17 cellular contexts compared by ENCODE assay signal in the genomic region with DNA sequence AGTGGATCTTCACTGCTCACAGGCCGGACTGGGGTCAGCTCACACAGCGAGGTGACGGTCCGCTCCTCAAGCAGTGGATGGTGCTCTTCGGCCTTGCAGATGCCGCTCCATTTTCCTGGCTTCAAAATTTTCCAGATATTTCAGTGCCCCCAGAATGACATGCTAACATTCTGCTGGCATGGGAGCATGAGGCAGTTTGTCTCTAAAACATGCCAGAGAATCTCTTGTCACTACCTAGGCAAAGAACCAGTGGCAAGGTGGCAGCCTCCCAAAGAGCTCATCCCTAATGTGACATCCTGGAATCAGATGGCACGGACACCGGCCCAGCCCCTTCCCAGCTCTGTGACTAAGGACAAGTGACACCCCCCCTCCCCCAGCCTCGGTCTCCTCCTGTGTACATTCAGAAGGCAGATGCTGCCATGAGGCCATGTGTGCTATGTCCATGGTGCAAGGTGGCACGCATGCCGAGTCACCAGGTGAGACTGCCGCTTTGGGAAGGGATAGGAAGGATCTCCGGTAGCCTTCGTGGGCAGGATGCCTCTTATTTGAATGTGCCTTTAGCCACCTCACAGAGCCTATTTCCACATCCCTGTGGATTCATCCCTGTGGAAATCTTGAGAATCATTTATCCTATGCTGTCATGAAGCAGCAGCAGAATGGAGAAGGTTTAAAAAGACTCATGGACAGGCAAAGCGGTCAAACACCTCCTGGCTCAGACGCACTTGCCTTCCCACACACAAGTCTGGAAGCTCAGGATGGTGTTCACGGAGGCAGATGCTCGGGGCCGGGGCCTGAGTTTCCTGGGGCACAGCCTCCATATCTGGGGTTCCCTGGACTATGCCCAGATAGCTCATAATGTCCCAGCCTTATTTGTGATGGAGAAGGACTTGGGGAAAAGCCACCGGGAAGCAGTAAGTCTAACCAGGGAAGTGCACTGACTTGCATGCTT. TPM values are rescaled to one million over a fixed set of nuclear protein-coding genes. Genes with fewer than 3 reads are reported as not detected.
DNase-seq lines count a peak whose midpoint lies in the region; ATAC-seq, FAIRE-seq and TF ChIP-seq lines count a peak whose summit lies in the region.
"Had no signal": no experiment of that assay in that cellular context is flagged by ENCODE, and none has a peak within 500 bp of the region (broad histone marks: within the 10 kb centered on the region; RNA-seq: fewer than 3 reads in every experiment).

No MANE protein-coding gene starts in this region.

- no peak for DNase-seq in HepG2 (ENCODE audit: low spot score)
- no peak for DNase-seq in fibroblast of villous mesenchyme (ENCODE audit: low read depth)
- no peak for DNase-seq in osteoblast (ENCODE audit: insufficient read length, low spot score, missing footprints)
- DNase-seq in HK-2 (ENCODE audit: unreplicated experiment) = no peak
- DNase-seq in omental fat pad (ENCODE audit: low spot score) = no peak
- no peak for DNase-seq in effector memory CD8-positive, alpha-beta T cell
- DNase-seq in epidermal melanocyte (ENCODE audit: insufficient read length, low spot score) = no peak
- DNase-seq: activated naive CD4-positive, alpha-beta T cell treated with anti-CD3 and anti-CD28 coated beads for 36 hours; foreskin melanocyte; natural killer cell; NCI-H2171 treated with DMSO at 0.1 percent for 48 hours; substantia nigra had no signal

- H3K36me3 Mint-ChIP-seq in effector memory CD8-positive, alpha-beta T cell (ENCODE audit: insufficient read depth) = no peaks in the 10 kb centered on the region
- H3K36me3 Mint-ChIP-seq: natural killer cell had no signal

- POLR2A ChIA-PET in HepG2 (lab: Yijun Ruan, JAX) = no interaction called here

- no peak for TF ChIP-seq CTCF in liver (IDR thresholded peaks at IDR 0.05; ENCODE audit: low read depth, low read length, missing input control)
- no peak for TF ChIP-seq CTCF in HepG2 (CRISPR knock-in tag; IDR thresholded peaks at IDR 0.05)
- no peak for TF ChIP-seq CTCF in fibroblast of villous mesenchyme (IDR thresholded peaks at IDR 0.05; ENCODE audit: insufficient read depth, low read depth, low read length)
- TF ChIP-seq CTCF in osteoblast (IDR thresholded peaks at IDR 0.05; ENCODE audit: extremely low read depth, low read depth, low read length) = no peak
- no peak for TF ChIP-seq CTCF in omental fat pad (IDR thresholded peaks at IDR 0.05)

- TF ChIP-seq EP300 in HepG2 (IDR thresholded peaks at IDR 0.05; ENCODE audit: low read depth in 2 of 2, low read length in 2 of 2) = no peak
- no peak for TF ChIP-seq EP300 in HepG2 (CRISPR knock-in tag; IDR thresholded peaks at IDR 0.05; ENCODE audit: borderline replicate concordance)

- in situ Hi-C loops in HepG2 (cut with HindIII; ENCODE audit: extremely low pct_ligation_motif_present, low pct_unique_long_range_greater_than_20kb) = no loop called here

- intact Hi-C loops in HepG2 (cut with micrococcal nuclease; ENCODE audit: unreplicated experiment) = no loop called here

- H3K27me3 Mint-ChIP-seq in effector memory CD8-positive, alpha-beta T cell = peaks cover 43 to 56% of the 10 kb centered on the region in 2 donors

- H3K4me1 ChIP-seq in liver (ENCODE audit: control insufficient read depth in 4 of 4, insufficient read depth in 4 of 4, low read length in 3 of 4) = peaks cover 0 to 29% (median 22%) of the 10 kb centered on the region in 4 donors
- H3K4me1 ChIP-seq in HepG2 (ENCODE audit: insufficient read depth, low read length) = peaks cover 11% of the 10 kb centered on the region; the same call in 1 of the 2 replicates
- peaks cover 44% of the 10 kb centered on the region for H3K4me1 ChIP-seq in osteoblast (ENCODE audit: insufficient read depth, low read length)

- H3K4me2 ChIP-seq in HepG2 (ENCODE audit: low read depth, low read length) = no peak overlapping the region
- peak overlapping the region; percentile 98 for H3K4me2 ChIP-seq in osteoblast (ENCODE audit: insufficient read depth, low read length)

- no peaks in the 10 kb centered on the region for H3K9me3 ChIP-seq in liver (ENCODE audit: control insufficient read depth in 4 of 4, low read length in 3 of 4)
- no peaks in the 10 kb centered on the region for H3K9me3 ChIP-seq in HepG2 (ENCODE audit: low read length)
- H3K9me3 ChIP-seq in osteoblast (ENCODE audit: low read depth, low read length) = no peaks in the 10 kb centered on the region

- H3K9ac ChIP-seq in liver (ENCODE audit: low read depth in 1 of 2, low read length in 2 of 2) (no peak overlapping the region), HepG2 (ENCODE audit: insufficient read depth, low read depth, low read length) (no peak overlapping the region)

- no TSS peak for BruUV-seq in HepG2 (replicated peaks; lab: Mats Ljungman, UMichigan)

- H3K27me3 ChIP-seq in liver (ENCODE audit: control insufficient read depth in 4 of 4, insufficient read depth in 4 of 4, low read length in 3 of 4) (peaks cover 0 to 5% (median 2%) of the 10 kb centered on the region in 4 donors), HepG2 (ENCODE audit: control insufficient read depth in 1 of 2, insufficient read depth in 2 of 2, low read length in 2 of 2) (peaks cover 0 to 24% of the 10 kb centered on the region in 2 experiments; a peak in 3 of 5 replicates), osteoblast (ENCODE audit: insufficient read depth, low read length) (no peaks in the 10 kb centered on the region)

- no peak for TF ChIP-seq POLR2A in HepG2 (IDR thresholded peaks at IDR 0.05; ENCODE audit: insufficient read depth in 1 of 2, low read depth in 2 of 2, low read length in 2 of 2)

- ATAC-seq in HepG2 = no peak
- ATAC-seq in omental fat pad (ENCODE audit: low FRiP score) = no peak
- ATAC-seq in effector memory CD8-positive, alpha-beta T cell (replicated peaks) = no peak
- ATAC-seq: natural killer cell had no signal

- H2AFZ ChIP-seq in HepG2 (ENCODE audit: low read length) = no peak overlapping the region
- H2AFZ ChIP-seq in osteoblast (ENCODE audit: low read length) = no peak overlapping the region

- peak overlapping the region; percentile 31 to 42 for H3K27ac ChIP-seq in liver (ENCODE audit: low read depth in 1 of 2, low read length in 2 of 2)
- H3K27ac ChIP-seq in HepG2 (ENCODE audit: extremely low read length, insufficient read depth, low read length) = no peak overlapping the region
- H3K27ac ChIP-seq in osteoblast (ENCODE audit: low read depth, low read length) = no peak overlapping the region

- no peaks in the 10 kb centered on the region for H3K79me2 ChIP-seq in HepG2 (ENCODE audit: insufficient read depth, low read length)
- H3K79me2 ChIP-seq in osteoblast (ENCODE audit: insufficient read depth, low read length) = peaks cover 30% of the 10 kb centered on the region

- no peak overlapping the region for H3K4me3 Mint-ChIP-seq in effector memory CD8-positive, alpha-beta T cell
- H3K4me3 Mint-ChIP-seq: activated naive CD4-positive, alpha-beta T cell treated with anti-CD3 and anti-CD28 coated beads for 36 hours; natural killer cell had no signal

- peaks cover 0 to 6% of the 10 kb centered on the region in 2 donors for H3K4me1 Mint-ChIP-seq in effector memory CD8-positive, alpha-beta T cell (ENCODE audit: low read depth in 2 of 2)
- H3K4me1 Mint-ChIP-seq: natural killer cell had no signal

- TF ChIP-seq RAD21 in liver (IDR thresholded peaks at IDR 0.05) = no peak
- TF ChIP-seq RAD21 in HepG2 (CRISPR knock-in tag; IDR thresholded peaks at IDR 0.05) = no peak

- CTCF ChIA-PET in HepG2 (lab: Yijun Ruan, JAX; ENCODE audit: low intra/inter-chr PET ratio, low total read pairs) = no interaction called here

- H4K20me1 ChIP-seq in HepG2 (ENCODE audit: insufficient read depth, low read length) (no peaks in the 10 kb centered on the region), osteoblast (ENCODE audit: insufficient read depth, low read length) (peaks cover 3% of the 10 kb centered on the region)

- no peak overlapping the region for H3K27ac Mint-ChIP-seq in effector memory CD8-positive, alpha-beta T cell
- H3K27ac Mint-ChIP-seq: activated naive CD4-positive, alpha-beta T cell treated with anti-CD3 and anti-CD28 coated beads for 36 hours; natural killer cell had no signal

- FAIRE-seq in HepG2 (lab: Jason Lieb, UNC) = no peak
- FAIRE-seq: colon, keratinocyte, small intestine, TTC549 had no signal

- no peaks in the 10 kb centered on the region for H3K36me3 ChIP-seq in liver (ENCODE audit: control insufficient read depth in 4 of 4, insufficient read depth in 3 of 4, low read depth in 1 of 4, low read length in 3 of 4)
- H3K36me3 ChIP-seq in HepG2 (replicated peaks in 1 of 2; ENCODE audit: control insufficient read depth in 1 of 2, insufficient read depth in 2 of 2, low read length in 2 of 2) = no peaks in the 10 kb centered on the region
- H3K36me3 ChIP-seq in osteoblast (ENCODE audit: insufficient read depth, low read length) = peaks cover 4% of the 10 kb centered on the region

- H3K4me3 ChIP-seq in liver (ENCODE audit: low read depth in 1 of 3, low read length in 3 of 3) (no peak overlapping the region), HepG2 (replicated peaks in 1 of 3; ENCODE audit: insufficient read depth in 1 of 3, low read depth in 2 of 3, low read length in 3 of 3) (no peak overlapping the region), fibroblast of villous mesenchyme (ENCODE audit: low read depth, low read length) (peak overlapping the region; percentile 93), osteoblast (ENCODE audit: insufficient read depth, low read length) (peak overlapping the region; percentile 25)

- H3K9me3 Mint-ChIP-seq in effector memory CD8-positive, alpha-beta T cell = no peaks in the 10 kb centered on the region
- H3K9me3 Mint-ChIP-seq: activated naive CD4-positive, alpha-beta T cell treated with anti-CD3 and anti-CD28 coated beads for 36 hours; natural killer cell had no signal

- 86% methylated on average over 20 of the region's 20 CpGs for WGBS in liver
- WGBS in HepG2 (ENCODE audit: low lambda C conversion rate) = 67% methylated on average over 13 of the region's 20 CpGs

RNA-seq across cellular contexts. Expression of a gene that starts 2.9 kb away (rescaled TPM):
- total RNA-seq in liver (1 to 10 TPM; 2.9 to 4.5 TPM), HepG2 (2016; rRNA removed; fragmentation: Illumina TruSeq; extraction: Trizol) (0.02 and 0.04 TPM in 2 replicates), fibroblast of villous mesenchyme (102 and 279 TPM in 2 replicates), osteoblast (2.7 and 3.3 TPM in 2 replicates), omental fat pad (10 to 100 TPM; 19.0 to 61.7 (median 30.1) TPM)
- polyA plus RNA-seq in liver (1 to 10 TPM; 1.4 to 2.9 TPM), HepG2 (2011; rRNA removed) (0.01 TPM in 1 of 2 replicates, not detected in the other)
- total RNA-seq in HepG2 (2016; cell fraction: cytosol; rRNA removed; fragmentation: Illumina TruSeq; extraction: Trizol; ENCODE audit: low read depth) = not detected in 2 replicates
- 0.04 and 0.06 TPM in 2 replicates for total RNA-seq in HepG2 (2016; cell fraction: insoluble cytoplasmic fraction; rRNA removed; fragmentation: Illumina TruSeq; extraction: Trizol)
- 0.03 TPM in 1 of 2 replicates, not detected in the other for total RNA-seq in HepG2 (2016; cell fraction: membrane; rRNA removed; fragmentation: Illumina TruSeq; extraction: Trizol)
- not detected in 2 replicates for total RNA-seq in HepG2 (2016; cell fraction: nucleus; rRNA removed; fragmentation: Illumina TruSeq; extraction: Trizol)
- 0.03 TPM in 1 of 2 replicates, not detected in the other for polyA plus RNA-seq in HepG2 (2011; cell fraction: cytosol; rRNA removed)
- polyA plus RNA-seq in HepG2 (2011; cell fraction: nucleus; rRNA removed) = not detected in 2 replicates
- not detected in 2 replicates for polyA plus RNA-seq in HepG2 (2012)
- polyA plus RNA-seq in HepG2 (2016; cell fraction: cytosol; fragmentation: Illumina TruSeq; extraction: Trizol; ENCODE audit: low read depth) = not detected in 2 replicates
- 0.05 TPM in 1 of 2 replicates, not detected in the other for polyA plus RNA-seq in HepG2 (2016; cell fraction: insoluble cytoplasmic fraction; fragmentation: Illumina TruSeq; extraction: Trizol; ENCODE audit: low read depth)
- polyA plus RNA-seq in HepG2 (2016; cell fraction: membrane; fragmentation: Illumina TruSeq; extraction: Trizol; ENCODE audit: low read depth) = not detected in 2 replicates
- 0.09 TPM in 1 of 2 replicates, not detected in the other for polyA plus RNA-seq in HepG2 (2016; cell fraction: nucleus; fragmentation: Illumina TruSeq; extraction: Trizol; ENCODE audit: insufficient read depth, low read depth)
- 36.5 TPM in 1 of 2 replicates, not detected in the other for polyA minus RNA-seq in HepG2 (2011; rRNA and poly(A)+ RNA removed; ENCODE audit: low replicate concordance)
- 0.09 TPM in 1 of 2 replicates, not detected in the other for polyA minus RNA-seq in HepG2 (2011; cell fraction: cytosol; rRNA and poly(A)+ RNA removed)
- 0.13 TPM in 1 of 2 replicates, not detected in the other for polyA minus RNA-seq in HepG2 (2011; cell fraction: nucleus; rRNA and poly(A)+ RNA removed)

Comparison
In these comparisons a context has a peak if more than half of its experiments do, and no peak if none do; other contexts are left out.
1. H3K27ac ChIP-seq: peak in liver (2 of 2); none in HepG2 (single experiment) and osteoblast (single experiment).
2. H3K4me3 ChIP-seq: peak in fibroblast of villous mesenchyme (single experiment) and osteoblast (single experiment); none in liver (0 of 3) and HepG2 (0 of 3).